25 cellular contexts compared by ENCODE assay signal in the genomic region with DNA sequence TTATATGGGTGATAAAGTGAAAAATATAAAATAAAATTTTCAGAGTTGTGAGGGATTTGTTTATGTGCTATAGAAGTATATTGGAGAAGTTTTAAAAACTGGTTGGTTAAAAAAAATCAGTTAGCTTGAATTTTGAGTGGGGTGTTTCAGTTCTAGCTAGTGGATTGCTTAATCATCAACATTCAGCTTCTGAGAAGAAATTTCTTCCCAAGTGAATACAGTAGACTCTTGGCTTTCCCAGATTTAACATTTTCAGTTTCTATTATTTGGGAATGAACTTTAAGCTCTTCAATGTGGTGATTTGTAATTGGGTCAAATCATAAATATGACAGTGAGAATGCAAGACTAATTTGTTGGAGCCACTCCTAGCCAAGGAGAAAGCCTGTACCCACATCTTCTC.
"Had no signal": no experiment of that assay in that cellular context is flagged by ENCODE, and none has a peak within 500 bp of the region (broad histone marks: within the 10 kb centered on the region; RNA-seq: fewer than 3 reads in every experiment).

No MANE protein-coding gene starts in this region.

- DNase-seq: activated CD4-positive, alpha-beta T cell treated with anti-CD3 and anti-CD28 coated beads for 4 hours; activated CD4-positive, alpha-beta T cell treated with anti-CD3 and anti-CD28 coated beads, Interleukin-2, amount 50 U/mL, for 48 hours; activated CD4-positive, CD25-positive, alpha-beta regulatory T cell; activated CD8-positive, alpha-beta memory T cell treated with anti-CD3 and anti-CD28 coated beads for 24 hours; activated effector memory CD4-positive, alpha-beta T cell treated with anti-CD3 and anti-CD28 coated beads, Interleukin-2, amount 50 U/mL, for 16 hours; activated naive CD4-positive, alpha-beta T cell treated with anti-CD3 and anti-CD28 coated beads for 36 hours; activated naive CD8-positive, alpha-beta T cell treated with anti-CD3 and anti-CD28 coated beads for 36 hours; brain microvascular endothelial cell; caudate nucleus; cortex of kidney; effector memory CD8-positive, alpha-beta T cell; erythroblast; gastrocnemius medialis; hypothalamus; immature natural killer cell; mesendoderm; stimulated activated CD4-positive, alpha-beta T cell treated with anti-CD3 and anti-CD28 coated beads, Interleukin-1b, Interleukin-23, amount 100 ng/mL, for 48 hours; stimulated activated naive CD4-positive, alpha-beta T cell treated with Interleukin-2 at 50 U/mL for 16 hours; testis; transverse colon had no signal

- ATAC-seq: effector memory CD8-positive, alpha-beta T cell; gastrocnemius medialis; left lobe of liver; natural killer cell treated with Interleukin-12 subunit alpha and Interleukin-12 subunit beta and Interleukin-15 and Interleukin-18, amount 100 ng/mL, for 72 hours had no signal

- H3K36me3 ChIP-seq: brain microvascular endothelial cell, gastrocnemius medialis, transverse colon had no signal

- H3K9me3 ChIP-seq: gastrocnemius medialis, testis, transverse colon had no signal

- H3K27ac ChIP-seq: brain microvascular endothelial cell, testis, transverse colon had no signal

- FAIRE-seq: astrocyte had no signal

- H3K4me1 ChIP-seq: testis, transverse colon had no signal

- H3K4me3 ChIP-seq: gastrocnemius medialis, lung, smooth muscle cell, testis, transverse colon had no signal

- H3K27me3 ChIP-seq: brain microvascular endothelial cell, gastrocnemius medialis, testis, transverse colon had no signal
